In the genomic region with DNA sequence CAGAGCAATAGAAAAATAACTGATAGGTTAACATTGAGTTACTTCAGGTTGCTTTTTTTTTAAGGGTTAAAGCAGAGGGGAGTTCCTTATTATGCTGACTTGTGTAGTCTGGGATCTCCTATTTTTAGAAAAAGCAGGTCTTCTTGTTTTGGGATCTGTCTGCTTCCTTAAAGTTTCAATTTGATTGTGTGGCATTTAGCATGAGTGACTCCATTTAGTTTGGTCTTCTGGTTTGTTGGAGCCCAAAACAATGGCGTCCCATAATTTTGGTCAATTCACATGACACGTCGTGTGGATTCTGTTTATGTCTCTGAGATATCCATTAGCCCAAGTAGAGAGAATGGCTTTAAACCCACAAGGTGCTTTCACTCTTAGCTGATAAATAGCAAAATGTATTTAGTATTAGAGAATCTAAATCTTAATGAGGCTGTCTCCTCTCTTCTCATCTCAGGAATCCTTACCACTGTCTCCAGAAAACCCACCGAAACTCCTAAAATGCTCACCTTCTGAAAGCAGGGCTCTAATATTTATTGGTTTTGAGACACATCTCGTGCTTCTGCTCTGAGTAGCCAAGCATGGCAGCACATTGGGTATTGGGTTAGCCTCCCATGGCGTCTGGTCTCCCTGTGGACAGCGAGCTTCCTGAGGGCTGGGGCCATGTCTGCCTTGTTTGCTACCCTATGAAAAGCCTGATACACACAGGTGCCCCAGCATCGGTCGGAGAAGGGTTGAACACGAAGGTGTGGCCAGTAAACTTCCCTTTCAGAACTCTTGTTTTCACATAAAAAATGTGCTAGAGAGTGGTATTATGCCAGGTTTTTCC, we compare ENCODE assay signal across 10 cellular contexts.
A peak's percentile ranks its signal among the peaks of the same experiment; 100 is the strongest.
DNase-seq lines count a peak whose midpoint lies in the region; ATAC-seq, FAIRE-seq and TF ChIP-seq lines count a peak whose summit lies in the region.
"Had no signal": no experiment of that assay in that cellular context is flagged by ENCODE, and none has a peak within 500 bp of the region (broad histone marks: within the 10 kb centered on the region; RNA-seq: fewer than 3 reads in every experiment).

No MANE protein-coding gene starts in this region.

- peak overlapping the region; percentile 38 for H3K4me3 ChIP-seq in naive thymus-derived CD4-positive, alpha-beta T cell (ENCODE audit: low read length)
- H3K4me3 ChIP-seq in breast epithelium (no peak overlapping the region), kidney (ENCODE audit: low read length in 2 of 2) (no peak overlapping the region)
- H3K4me3 ChIP-seq: stomach had no signal

- H3K4me1 Mint-ChIP-seq in naive thymus-derived CD4-positive, alpha-beta T cell, result peaks cover 57 to 100% (median 94%) of the 10 kb centered on the region in 7 donors

- TF ChIP-seq CTCF in breast epithelium (IDR thresholded peaks at IDR 0.05) (no peak), kidney (IDR thresholded peaks at IDR 0.05; ENCODE audit: borderline replicate concordance, extremely low read depth, insufficient read depth) (no peak)

- peak overlapping the region in 9 of 10 donors; percentile 50 to 87 (median 73) for H3K4me3 Mint-ChIP-seq in naive thymus-derived CD4-positive, alpha-beta T cell

- CTCF ChIA-PET in naive thymus-derived CD4-positive, alpha-beta T cell (lab: Charles Lee), result interaction anchor here (0.6 to 3.2 kb wide), 10 partner anchors 13 to 175 kb away, joined by 3 to 14 read pairs (median 4); partner anchors contain the start of gene GPR183

- no peaks in the 10 kb centered on the region for H3K27me3 Mint-ChIP-seq in naive thymus-derived CD4-positive, alpha-beta T cell

- intact Hi-C loops in naive thymus-derived CD4-positive, alpha-beta T cell (cut with micrococcal nuclease), result no loop called here
- intact Hi-C loops in breast epithelium (cut with DNase I; ENCODE audit: low total_unique reads) (no loop called here), kidney (cut with DNase I) (no loop called here)

- no peaks in the 10 kb centered on the region for H3K9me3 ChIP-seq in naive thymus-derived CD4-positive, alpha-beta T cell (ENCODE audit: control insufficient read depth in 2 of 3, low read length in 3 of 3)
- H3K9me3 ChIP-seq in breast epithelium, result no peaks in the 10 kb centered on the region
- no peaks in the 10 kb centered on the region for H3K9me3 ChIP-seq in kidney (ENCODE audit: control insufficient read depth in 1 of 2, low read length in 2 of 2)
- H3K9me3 ChIP-seq: stomach had no signal

- H3K27ac ChIP-seq in naive thymus-derived CD4-positive, alpha-beta T cell (ENCODE audit: low read depth, low read length), result peak overlapping the region; percentile 88
- H3K27ac ChIP-seq in breast epithelium (no peak overlapping the region), kidney (ENCODE audit: low read depth in 2 of 2, low read length in 2 of 2) (no peak overlapping the region)

- peaks cover 6 to 7% (median 7%) of the 10 kb centered on the region in 3 experiments for H3K36me3 ChIP-seq in naive thymus-derived CD4-positive, alpha-beta T cell (ENCODE audit: control insufficient read depth in 2 of 3, insufficient read depth in 3 of 3, low read length in 3 of 3)
- H3K36me3 ChIP-seq in breast epithelium (no peaks in the 10 kb centered on the region), kidney (ENCODE audit: control insufficient read depth in 1 of 2, insufficient read depth in 2 of 2, low read length in 2 of 2) (peaks cover 4 to 17% of the 10 kb centered on the region in 2 donors)

- H3K9me3 Mint-ChIP-seq in naive thymus-derived CD4-positive, alpha-beta T cell, result peaks cover 0 to 5% (median 0%) of the 10 kb centered on the region in 11 donors

- ATAC-seq in GM18868 (IDR thresholded peaks at IDR 0.05; ENCODE audit: unreplicated experiment) (peak; percentile 46), GM21717 (IDR thresholded peaks at IDR 0.05; ENCODE audit: unreplicated experiment) (peak; percentile 34), HG03571 (IDR thresholded peaks at IDR 0.05; ENCODE audit: unreplicated experiment) (peak; percentile 26)
- no peak for ATAC-seq in naive thymus-derived CD4-positive, alpha-beta T cell

- peak overlapping the region; percentile 87 to 100 (median 99) for H3K27ac Mint-ChIP-seq in naive thymus-derived CD4-positive, alpha-beta T cell

- POLR2A ChIA-PET in naive thymus-derived CD4-positive, alpha-beta T cell (lab: Charles Lee), result interaction anchor here (0.7 to 23.7 kb wide), 19 partner anchors 7 to 290 kb away, joined by 3 to 364 read pairs (median 6); partner anchors contain the start of genes GPR183 and UBAC2

- FAIRE-seq in kidney (lab: Jason Lieb, UNC), result no peak
- FAIRE-seq: H1 had no signal

- H3K36me3 Mint-ChIP-seq in naive thymus-derived CD4-positive, alpha-beta T cell, result peaks cover 5 to 69% (median 43%) of the 10 kb centered on the region in 5 donors

- peaks cover 60 to 85% of the 10 kb centered on the region in 2 donors for H3K4me1 ChIP-seq in naive thymus-derived CD4-positive, alpha-beta T cell (ENCODE audit: control insufficient read depth in 2 of 2, insufficient read depth in 2 of 2, low read length in 2 of 2)
- H3K4me1 ChIP-seq in breast epithelium, result no peaks in the 10 kb centered on the region
- H3K4me1 ChIP-seq in kidney (ENCODE audit: control insufficient read depth in 1 of 2, insufficient read depth in 1 of 2, low read depth in 1 of 2, low read length in 2 of 2), result peaks cover 0 to 2% of the 10 kb centered on the region in 2 donors

- no peak for TF ChIP-seq POLR2A in breast epithelium (IDR thresholded peaks at IDR 0.05)

- no peak overlapping the region for H3K9ac ChIP-seq in kidney (ENCODE audit: low read length in 2 of 2)

- H3K27me3 ChIP-seq in naive thymus-derived CD4-positive, alpha-beta T cell (ENCODE audit: control insufficient read depth in 2 of 2, insufficient read depth in 2 of 2, low read length in 2 of 2), result no peaks in the 10 kb centered on the region
- no peaks in the 10 kb centered on the region for H3K27me3 ChIP-seq in breast epithelium
- H3K27me3 ChIP-seq: stomach had no signal

- peak in 1 of 9 donors; percentile 2 for DNase-seq in naive thymus-derived CD4-positive, alpha-beta T cell
- no peak for DNase-seq in breast epithelium (ENCODE audit: low spot score in 2 of 2)
- DNase-seq in stimulated activated CD4-positive, alpha-beta T cell treated with anti-CD3 and anti-CD28 coated beads, Interleukin-4, amount 100 ng/mL, for 4 hours, result no peak
- DNase-seq in superior temporal gyrus (ENCODE audit: extremely low spot score), result no peak
- DNase-seq in kidney, result no peak
- DNase-seq: stomach had no signal
